ENCODE assay signal across 8 cellular contexts in genomic region chr2:120223034-120223912, GRCh38. TPM values are rescaled to one million over a fixed set of nuclear protein-coding genes. Genes with fewer than 3 reads are reported as not detected.
DNase-seq lines count a peak whose midpoint lies in the region; ATAC-seq and TF ChIP-seq lines count a peak whose summit lies in the region.

Gene TMEM185B (minus strand): TSS chr2:120223400. CDS start chr2:120222976, 424 bp downstream.

- POLR2A ChIA-PET in activated CD4-positive, alpha-beta T cell treated with anti-CD3 and anti-CD28 coated beads, Interleukin-2, amount 10 ng/mL, durations not matched to agents 7 days and 5 days (lab: Charles Lee): interaction anchor here (1.0 kb wide), 3 partner anchors 9 to 90 kb away, joined by 4 to 5 read pairs (median 4); no protein-coding TSS in a partner anchor

- peaks cover 17 to 47% (median 35%) of the 10 kb centered on the region in 11 experiments for H3K9me3 ChIP-seq in BLaER1 treated with 17β-estradiol and CSF1 and Interleukin-3, amounts not matched to agents 10 nM and 100 nM (replicated peaks in 1 of 11)
- H3K9me3 ChIP-seq in liver (ENCODE audit: control insufficient read depth in 4 of 4, low read length in 3 of 4): no peaks in the 10 kb centered on the region

- peaks cover 73% of the 10 kb centered on the region for H3K36me3 Mint-ChIP-seq in activated CD4-positive, alpha-beta T cell treated with anti-CD3 and anti-CD28 coated beads, Interleukin-2, amount 10 ng/mL, durations not matched to agents 7 days and 5 days (ENCODE audit: low read depth)
- peaks cover 49% of the 10 kb centered on the region for H3K36me3 Mint-ChIP-seq in dendritic cell treated with granulocyte-macrophage colony-stimulating factor and Interleukin-4, amounts not matched to agents 40 ng/mL and 50 ng/mL, for 4 days (ENCODE audit: low read depth)

- CTCF ChIA-PET in activated CD4-positive, alpha-beta T cell treated with anti-CD3 and anti-CD28 coated beads, Interleukin-2, amount 10 ng/mL, durations not matched to agents 7 days and 5 days (lab: Charles Lee): interaction anchor here (0.6 to 1.5 kb wide), 8 partner anchors 8 to 89 kb away, joined by 3 to 5 read pairs (median 4); no protein-coding TSS in a partner anchor

- H3K36me3 ChIP-seq in BLaER1 treated with 17β-estradiol and CSF1 and Interleukin-3, amounts not matched to agents 10 nM and 100 nM: peaks cover 30 to 44% (median 42%) of the 10 kb centered on the region in 11 experiments
- peaks cover 0 to 3% (median 0%) of the 10 kb centered on the region in 4 donors for H3K36me3 ChIP-seq in liver (ENCODE audit: control insufficient read depth in 4 of 4, insufficient read depth in 3 of 4, low read depth in 1 of 4, low read length in 3 of 4)

- DNase-seq in GM19238 (ENCODE audit: insufficient read length, low spot score) (peak; percentile 93), NCI-H510A treated with DMSO at 0.1 percent for 48 hours (lab: John Stamatoyannopoulos, UW) (peak; percentile 80)
- peak; percentile 89 for DNase-seq in activated CD4-positive, alpha-beta T cell treated with anti-CD3 and anti-CD28 coated beads, Interleukin-2, amount 10 ng/mL, durations not matched to agents 7 days and 5 days
- DNase-seq in stimulated activated CD4-positive, alpha-beta T cell treated with anti-CD3 and anti-CD28 coated beads, Interleukin-4, amount 100 ng/mL, for 4 hours: peak; percentile 91 to 92

- peak within 1 kb of the TSS; percentile 87 to 98 (median 91) for H3K9ac ChIP-seq in BLaER1 treated with 17β-estradiol and CSF1 and Interleukin-3, amounts not matched to agents 10 nM and 100 nM
- H3K9ac ChIP-seq in liver (ENCODE audit: low read depth in 1 of 2, low read length in 2 of 2): peak within 1 kb of the TSS in 1 of 2 donors; percentile 82

- peaks cover 0 to 28% (median 4%) of the 10 kb centered on the region in 11 experiments; a peak in 10 of 22 replicates for H4K20me1 ChIP-seq in BLaER1 treated with 17β-estradiol and CSF1 and Interleukin-3, amounts not matched to agents 10 nM and 100 nM

- TF ChIP-seq CTCF in liver (IDR thresholded peaks at IDR 0.05; ENCODE audit: low read depth, low read length, missing input control): peak; percentile 33

- H3K4me1 ChIP-seq in BLaER1 treated with 17β-estradiol and CSF1 and Interleukin-3, amounts not matched to agents 10 nM and 100 nM: peaks cover 37 to 71% (median 57%) of the 10 kb centered on the region in 10 experiments
- H3K4me1 ChIP-seq in liver (ENCODE audit: control insufficient read depth in 4 of 4, insufficient read depth in 4 of 4, low read length in 3 of 4): peaks cover 12 to 33% (median 21%) of the 10 kb centered on the region in 4 donors

- peak within 1 kb of the TSS; percentile 93 to 99 (median 97) for H3K27ac ChIP-seq in BLaER1 treated with 17β-estradiol and CSF1 and Interleukin-3, amounts not matched to agents 10 nM and 100 nM
- H3K27ac ChIP-seq in liver (ENCODE audit: low read depth in 1 of 2, low read length in 2 of 2): peak within 1 kb of the TSS; percentile 70 to 95

- WGBS in liver: 3% methylated on average over 108 of the region's 108 CpGs

- H3K4me3 ChIP-seq in BLaER1 treated with 17β-estradiol and CSF1 and Interleukin-3, amounts not matched to agents 10 nM and 100 nM: peak within 1 kb of the TSS; percentile 58 to 78 (median 68)
- H3K4me3 ChIP-seq in liver (ENCODE audit: low read depth in 1 of 3, low read length in 3 of 3): peak within 1 kb of the TSS; percentile 63 to 81 (median 67)

- peak within 1 kb of the TSS; percentile 83 to 99 (median 94) for H3K4me2 ChIP-seq in BLaER1 treated with 17β-estradiol and CSF1 and Interleukin-3, amounts not matched to agents 10 nM and 100 nM

- peak in 1 of 2 donors; percentile 34 for TF ChIP-seq RAD21 in liver (IDR thresholded peaks at IDR 0.05)

- no peaks in the 10 kb centered on the region for H3K27me3 Mint-ChIP-seq in activated CD4-positive, alpha-beta T cell treated with anti-CD3 and anti-CD28 coated beads, Interleukin-2, amount 10 ng/mL, durations not matched to agents 7 days and 5 days
- H3K27me3 Mint-ChIP-seq in dendritic cell treated with granulocyte-macrophage colony-stimulating factor and Interleukin-4, amounts not matched to agents 40 ng/mL and 50 ng/mL, for 4 days: peaks cover 38% of the 10 kb centered on the region

- H3K9me3 Mint-ChIP-seq in activated CD4-positive, alpha-beta T cell treated with anti-CD3 and anti-CD28 coated beads, Interleukin-2, amount 10 ng/mL, durations not matched to agents 7 days and 5 days: no peaks in the 10 kb centered on the region
- H3K9me3 Mint-ChIP-seq in dendritic cell treated with granulocyte-macrophage colony-stimulating factor and Interleukin-4, amounts not matched to agents 40 ng/mL and 50 ng/mL, for 4 days: peaks cover 7% of the 10 kb centered on the region

- peak; percentile 93 for ATAC-seq in HG03439 (IDR thresholded peaks at IDR 0.05; ENCODE audit: unreplicated experiment)

- H3K27me3 ChIP-seq in BLaER1 treated with 17β-estradiol and CSF1 and Interleukin-3, amounts not matched to agents 10 nM and 100 nM: peaks cover 0 to 28% (median 0%) of the 10 kb centered on the region in 11 experiments; a peak in 7 of 22 replicates
- H3K27me3 ChIP-seq in liver (ENCODE audit: control insufficient read depth in 4 of 4, insufficient read depth in 4 of 4, low read length in 3 of 4): no peaks in the 10 kb centered on the region

- peak within 1 kb of the TSS; percentile 92 for H3K27ac Mint-ChIP-seq in activated CD4-positive, alpha-beta T cell treated with anti-CD3 and anti-CD28 coated beads, Interleukin-2, amount 10 ng/mL, durations not matched to agents 7 days and 5 days
- peak within 1 kb of the TSS; percentile 89 for H3K27ac Mint-ChIP-seq in dendritic cell treated with granulocyte-macrophage colony-stimulating factor and Interleukin-4, amounts not matched to agents 40 ng/mL and 50 ng/mL, for 4 days

- peak within 1 kb of the TSS; percentile 76 for H3K4me3 Mint-ChIP-seq in activated CD4-positive, alpha-beta T cell treated with anti-CD3 and anti-CD28 coated beads, Interleukin-2, amount 10 ng/mL, durations not matched to agents 7 days and 5 days
- peak within 1 kb of the TSS; percentile 81 for H3K4me3 Mint-ChIP-seq in dendritic cell treated with granulocyte-macrophage colony-stimulating factor and Interleukin-4, amounts not matched to agents 40 ng/mL and 50 ng/mL, for 4 days

- peaks cover 70% of the 10 kb centered on the region for H3K4me1 Mint-ChIP-seq in activated CD4-positive, alpha-beta T cell treated with anti-CD3 and anti-CD28 coated beads, Interleukin-2, amount 10 ng/mL, durations not matched to agents 7 days and 5 days
- peaks cover 47% of the 10 kb centered on the region for H3K4me1 Mint-ChIP-seq in dendritic cell treated with granulocyte-macrophage colony-stimulating factor and Interleukin-4, amounts not matched to agents 40 ng/mL and 50 ng/mL, for 4 days (ENCODE audit: low read depth)

- intact Hi-C loops in dendritic cell treated with granulocyte-macrophage colony-stimulating factor and Interleukin-4, amounts not matched to agents 40 ng/mL and 50 ng/mL, for 4 days (cut with micrococcal nuclease): loop anchor here (2.0 to 5.0 kb wide), 2 partner anchors 30 to 89 kb away; partner anchors contain the start of gene RALB

TF ChIP-seq in liver, 16 proteins besides CTCF, POLR2A, EP300 and RAD21:
- TF ChIP-seq GABPA (IDR thresholded peaks at IDR 0.05 in 1 of 2, conservative IDR thresholded peaks at IDR 0.05 in 1 of 2) (peak in 1 of 2 donors; percentile 73), EGR1 (IDR thresholded peaks at IDR 0.05; ENCODE audit: low read depth in 2 of 2) (peak; percentile 11 to 35), YY1 (IDR thresholded peaks at IDR 0.05) (peak; percentile 59), FOXA2 (IDR thresholded peaks at IDR 0.05) (no peak)
TF ChIP-seq in liver: peak in this region for 3.

RNA-seq across cellular contexts. Expression of gene TMEM185B, which starts in this region (rescaled TPM):
- total RNA-seq in activated CD4-positive, alpha-beta T cell treated with anti-CD3 and anti-CD28 coated beads, Interleukin-2, amount 10 ng/mL, durations not matched to agents 7 days and 5 days: 10 to 100 TPM; 20.8 to 21.3 TPM
- 1 to 10 TPM; 8.0 to 8.5 TPM for total RNA-seq in liver
- polyA plus RNA-seq in liver: 1 to 10 TPM; 1.8 to 5.7 TPM

Comparison
In these comparisons a context has a peak if more than half of its experiments do, and no peak if none do; other contexts are left out.
1. Peak in every context shown above with its lines: DNase-seq, ATAC-seq, H3K4me3 ChIP-seq and H3K27ac ChIP-seq.